ENCODE assay signal across 13 cellular contexts in the genomic region with DNA sequence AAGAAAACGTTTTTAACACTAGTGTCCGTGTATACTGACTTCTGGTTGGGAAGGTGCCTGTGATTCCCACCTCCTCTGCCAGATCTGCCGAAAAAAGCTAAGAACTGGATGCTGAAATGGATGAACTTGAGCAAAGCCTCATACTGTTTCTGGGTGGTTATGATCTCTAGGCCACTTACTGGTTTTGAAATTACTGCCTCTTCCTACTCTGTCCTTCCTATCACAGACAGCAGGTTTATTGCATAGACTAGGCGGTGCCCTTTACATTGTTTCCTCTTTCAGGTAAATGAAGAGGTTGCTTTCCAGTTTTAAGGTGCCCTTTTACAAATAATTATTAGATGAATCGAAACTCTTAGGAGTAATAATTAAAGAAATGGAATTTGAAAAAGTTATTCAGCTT. TPM values are rescaled to one million over a fixed set of nuclear protein-coding genes. Genes with fewer than 3 reads are reported as not detected.
"Had no signal": no experiment of that assay in that cellular context is flagged by ENCODE, and none has a peak within 500 bp of the region (broad histone marks: within the 10 kb centered on the region; RNA-seq: fewer than 3 reads in every experiment).

No MANE protein-coding gene starts in this region.

- H3K4me3 Mint-ChIP-seq: activated naive CD8-positive, alpha-beta T cell; immature natural killer cell had no signal

- H3K27ac Mint-ChIP-seq: activated naive CD8-positive, alpha-beta T cell had no signal

- H3K9me3 Mint-ChIP-seq: immature natural killer cell; naive thymus-derived CD4-positive, alpha-beta T cell had no signal

- DNase-seq: activated CD8-positive, alpha-beta memory T cell treated with anti-CD3 and anti-CD28 coated beads, Interleukin-2, amount 50 U/mL, for 4 hours; activated effector memory CD4-positive, alpha-beta T cell treated with Interleukin-2 at 50 U/mL for 16 hours; foreskin fibroblast; glutamatergic neuron; immature natural killer cell; left cardiac atrium; naive thymus-derived CD4-positive, alpha-beta T cell; posterior cingulate gyrus; substantia nigra; transverse colon had no signal

- ATAC-seq: left cardiac atrium; naive thymus-derived CD4-positive, alpha-beta T cell had no signal

- H3K36me3 Mint-ChIP-seq: activated naive CD8-positive, alpha-beta T cell; immature natural killer cell had no signal

- H3K27me3 Mint-ChIP-seq: activated naive CD8-positive, alpha-beta T cell; naive thymus-derived CD4-positive, alpha-beta T cell had no signal

RNA-seq across cellular contexts. Expression of gene CORT, which starts 52.4 kb away (rescaled TPM):
- total RNA-seq: chondrocyte, left cardiac atrium had no signal
- polyA plus RNA-seq: aorta; immature natural killer cell; naive thymus-derived CD4-positive, alpha-beta T cell had no signal
